35 cellular contexts compared by ENCODE assay signal in the genomic region with DNA sequence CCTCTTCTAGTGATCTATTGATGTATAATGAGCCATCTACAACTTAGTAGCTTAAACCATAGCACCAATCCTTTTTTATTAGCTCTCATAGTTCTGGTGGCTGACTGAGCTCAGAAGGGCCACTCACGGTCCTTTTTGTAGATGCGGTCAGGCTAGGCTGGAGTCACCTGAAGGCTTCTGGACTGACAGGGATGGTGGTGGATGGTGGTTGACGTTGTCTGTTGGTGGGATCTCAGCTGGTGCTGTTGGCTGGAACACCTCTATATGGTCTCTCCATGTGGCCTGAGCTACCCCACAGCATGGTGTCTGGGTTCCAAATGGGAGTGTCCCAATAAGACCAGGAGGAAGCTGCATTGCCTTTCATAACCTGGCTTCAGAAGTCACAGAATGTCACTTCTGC.
"Had no signal": no experiment of that assay in that cellular context is flagged by ENCODE, and none has a peak within 500 bp of the region (broad histone marks: within the 10 kb centered on the region; RNA-seq: fewer than 3 reads in every experiment).

No MANE protein-coding gene starts in this region.

- ATAC-seq: activated CD4-positive, CD25-positive, alpha-beta regulatory T cell treated with anti-CD3 and anti-CD28 coated beads, Interleukin-2, amount 50 U/mL, for 24 hours; activated CD8-positive, alpha-beta T cell treated with anti-CD3 and anti-CD28 coated beads for 36 hours; activated naive CD8-positive, alpha-beta T cell treated with anti-CD3 and anti-CD28 coated beads, Interleukin-2, amount 50 U/mL, for 24 hours; body of pancreas; effector memory CD8-positive, alpha-beta T cell; gastroesophageal sphincter; T-cell had no signal

- H3K9me3 Mint-ChIP-seq: activated B cell treated with CpG ODN at 0.5 μM for 24 hours; activated CD8-positive, alpha-beta T cell treated with anti-CD3 and anti-CD28 coated beads for 36 hours; activated naive CD4-positive, alpha-beta T cell treated with anti-CD3 and anti-CD28 coated beads for 36 hours; activated naive CD4-positive, alpha-beta T cell treated with anti-CD3 and anti-CD28 coated beads, Interleukin-2, amount 50 U/mL, for 24 hours; activated naive CD8-positive, alpha-beta T cell treated with anti-CD3 and anti-CD28 coated beads for 36 hours; activated naive CD8-positive, alpha-beta T cell treated with anti-CD3 and anti-CD28 coated beads, Interleukin-2, amount 50 U/mL, for 24 hours; activated T-helper 1 cell treated with anti-CD3 and anti-CD28 coated beads, Interleukin-12 subunit alpha, Interleukin-12 subunit beta, Interleukin-2, Interleukin-4 antibody, amounts not matched to agents 30 ng/mL and 10 ng/mL and 1 ng/mL, durations not matched to agents 14 hours and 24 hours and 36 hours; activated T-helper 2 cell treated with anti-CD3 and anti-CD28 coated beads, Interferon-gamma antibody, Interleukin-2, Interleukin-4, amounts not matched to agents 10 μg/mL and 5 μg/mL and 100 μg/mL, durations not matched to agents 14 hours and 24 hours and 36 hours; effector memory CD8-positive, alpha-beta T cell; T-cell; T-helper 1 cell treated with Interleukin-12 subunit alpha and Interleukin-12 subunit beta and Interleukin-4 antibody, amounts not matched to agents 30 μg/mL and 1 μg/mL, for 36 hours had no signal

- FAIRE-seq: colon, endometrium, endothelial cell of umbilical vein had no signal

- H3K4me3 Mint-ChIP-seq: activated B cell treated with CpG ODN at 0.5 μM for 24 hours; activated CD8-positive, alpha-beta T cell treated with anti-CD3 and anti-CD28 coated beads for 36 hours; activated naive CD4-positive, alpha-beta T cell treated with anti-CD3 and anti-CD28 coated beads for 36 hours; activated naive CD4-positive, alpha-beta T cell treated with anti-CD3 and anti-CD28 coated beads, Interleukin-2, amount 50 U/mL, for 24 hours; activated naive CD8-positive, alpha-beta T cell treated with anti-CD3 and anti-CD28 coated beads for 36 hours; activated naive CD8-positive, alpha-beta T cell treated with anti-CD3 and anti-CD28 coated beads, Interleukin-2, amount 50 U/mL, for 24 hours; activated T-helper 1 cell treated with anti-CD3 and anti-CD28 coated beads, Interleukin-12 subunit alpha, Interleukin-12 subunit beta, Interleukin-2, Interleukin-4 antibody, amounts not matched to agents 30 ng/mL and 10 ng/mL and 1 ng/mL, durations not matched to agents 14 hours and 24 hours and 36 hours; effector memory CD8-positive, alpha-beta T cell; T-cell; T-helper 1 cell treated with Interleukin-12 subunit alpha and Interleukin-12 subunit beta and Interleukin-4 antibody, amounts not matched to agents 30 μg/mL and 1 μg/mL, for 36 hours had no signal

- H3K27me3 Mint-ChIP-seq: activated B cell treated with CpG ODN at 0.5 μM for 24 hours; activated CD8-positive, alpha-beta T cell treated with anti-CD3 and anti-CD28 coated beads for 36 hours; activated naive CD4-positive, alpha-beta T cell treated with anti-CD3 and anti-CD28 coated beads, Interleukin-2, amount 50 U/mL, for 24 hours; activated naive CD8-positive, alpha-beta T cell treated with anti-CD3 and anti-CD28 coated beads for 36 hours had no signal

- H3K36me3 Mint-ChIP-seq: activated naive CD4-positive, alpha-beta T cell treated with anti-CD3 and anti-CD28 coated beads, Interleukin-2, amount 50 U/mL, for 24 hours; activated naive CD8-positive, alpha-beta T cell treated with anti-CD3 and anti-CD28 coated beads for 36 hours; T-cell had no signal

- H3K27ac Mint-ChIP-seq: activated B cell treated with CpG ODN at 0.5 μM for 24 hours; activated CD8-positive, alpha-beta T cell treated with anti-CD3 and anti-CD28 coated beads for 36 hours; activated naive CD4-positive, alpha-beta T cell treated with anti-CD3 and anti-CD28 coated beads for 36 hours; activated naive CD4-positive, alpha-beta T cell treated with anti-CD3 and anti-CD28 coated beads, Interleukin-2, amount 50 U/mL, for 24 hours; activated naive CD8-positive, alpha-beta T cell treated with anti-CD3 and anti-CD28 coated beads for 36 hours; activated naive CD8-positive, alpha-beta T cell treated with anti-CD3 and anti-CD28 coated beads, Interleukin-2, amount 50 U/mL, for 24 hours; activated T-helper 1 cell treated with anti-CD3 and anti-CD28 coated beads, Interleukin-12 subunit alpha, Interleukin-12 subunit beta, Interleukin-2, Interleukin-4 antibody, amounts not matched to agents 30 ng/mL and 10 ng/mL and 1 ng/mL, durations not matched to agents 14 hours and 24 hours and 36 hours; activated T-helper 2 cell treated with anti-CD3 and anti-CD28 coated beads, Interferon-gamma antibody, Interleukin-2, Interleukin-4, amounts not matched to agents 10 μg/mL and 5 μg/mL and 100 μg/mL, durations not matched to agents 14 hours and 24 hours and 36 hours; effector memory CD8-positive, alpha-beta T cell; T-cell; T-helper 1 cell treated with Interleukin-12 subunit alpha and Interleukin-12 subunit beta and Interleukin-4 antibody, amounts not matched to agents 30 μg/mL and 1 μg/mL, for 36 hours had no signal

- H3K4me1 Mint-ChIP-seq: activated naive CD4-positive, alpha-beta T cell treated with anti-CD3 and anti-CD28 coated beads, Interleukin-2, amount 50 U/mL, for 24 hours; activated naive CD8-positive, alpha-beta T cell treated with anti-CD3 and anti-CD28 coated beads for 36 hours; activated naive CD8-positive, alpha-beta T cell treated with anti-CD3 and anti-CD28 coated beads, Interleukin-2, amount 50 U/mL, for 24 hours; T-cell had no signal

- DNase-seq: activated B cell treated with CpG ODN at 0.5 μM for 24 hours; activated CD4-positive, alpha-beta T cell treated with anti-CD3 and anti-CD28 coated beads for 48 hours; activated CD4-positive, alpha-beta T cell treated with anti-CD3 and anti-CD28 coated beads, Interleukin-2, amount 50 U/mL, for 1 hour; activated CD4-positive, alpha-beta T cell treated with anti-CD3 and anti-CD28 coated beads, Interleukin-2, amount 50 U/mL, for 48 hours; activated CD8-positive, alpha-beta T cell treated with anti-CD3 and anti-CD28 coated beads for 36 hours; activated effector memory CD4-positive, alpha-beta T cell treated with anti-CD3 and anti-CD28 coated beads, Interleukin-2, amount 50 U/mL, for 16 hours; activated naive CD4-positive, alpha-beta T cell treated with anti-CD3 and anti-CD28 coated beads for 36 hours; activated naive CD8-positive, alpha-beta T cell treated with anti-CD3 and anti-CD28 coated beads for 36 hours; activated naive CD8-positive, alpha-beta T cell treated with anti-CD3 and anti-CD28 coated beads, Interleukin-2, amount 50 U/mL, for 24 hours; activated T-cell treated with anti-CD3 and anti-CD28 coated beads, Interleukin-2, amount 50 U/mL, for 1 hour; activated T-cell treated with anti-CD3 and anti-CD28 coated beads, Interleukin-2, amount 50 U/mL, for 48 hours; adrenal gland; amygdala; aorta; body of pancreas; caudate nucleus; cortex of kidney; dermis blood vessel endothelial cell; effector CD4-positive, alpha-beta T cell; effector memory CD8-positive, alpha-beta T cell; esophagus squamous epithelium; foreskin melanocyte; SW 1271; T-cell; T-helper 9 cell; WERI-Rb-1 had no signal
